In genomic region chr1:61752921-61753389, GRCh38 we compare ENCODE assay signal across 15 cellular contexts.
"Had no signal": no experiment of that assay in that cellular context is flagged by ENCODE, and none has a peak within 500 bp of the region (broad histone marks: within the 10 kb centered on the region; RNA-seq: fewer than 3 reads in every experiment).

No MANE protein-coding gene starts in this region.

- DNase-seq: activated CD4-positive, alpha-beta memory T cell treated with anti-CD3 and anti-CD28 coated beads, Interleukin-2, amount 10 ng/mL, durations not matched to agents 7 days and 5 days; activated CD4-positive, alpha-beta T cell treated with anti-CD3 and anti-CD28 coated beads for 48 hours; activated effector memory CD4-positive, alpha-beta T cell treated with anti-CD3 and anti-CD28 coated beads, Interleukin-2, amount 50 U/mL, for 16 hours; activated naive CD4-positive, alpha-beta T cell treated with anti-CD3 and anti-CD28 coated beads, Interleukin-2, amount 50 U/mL, for 16 hours; activated naive CD8-positive, alpha-beta T cell treated with anti-CD3 and anti-CD28 coated beads, Interleukin-2, amount 50 U/mL, for 24 hours; cerebellar nuclear complex; esophagus squamous epithelium; hypothalamus; ovary; right cardiac atrium; substantia nigra; thyroid gland; upper lobe of right lung had no signal

- ATAC-seq: activated naive CD8-positive, alpha-beta T cell treated with anti-CD3 and anti-CD28 coated beads, Interleukin-2, amount 50 U/mL, for 24 hours; gastroesophageal sphincter; natural killer cell treated with Interleukin-12 subunit alpha and Interleukin-12 subunit beta and Interleukin-15 and Interleukin-18, amount 100 ng/mL, for 72 hours; right cardiac atrium; upper lobe of right lung had no signal
